In genomic region chr18:70028734-70029133, GRCh38 we compare ENCODE assay signal across 14 cellular contexts.
DNase-seq lines count a peak whose midpoint lies in the region; ATAC-seq and TF ChIP-seq lines count a peak whose summit lies in the region.
"Had no signal": no experiment of that assay in that cellular context is flagged by ENCODE, and none has a peak within 500 bp of the region (broad histone marks: within the 10 kb centered on the region; RNA-seq: fewer than 3 reads in every experiment).

No MANE protein-coding gene starts in this region.

- TF ChIP-seq CTCF in MCF 10A (IDR thresholded peaks at IDR 0.05; ENCODE audit: unreplicated experiment): no peak

- BruUV-seq in MCF 10A (replicated peaks; lab: Mats Ljungman, UMichigan): no TSS peak

- CTCF ChIA-PET in activated CD4-positive, alpha-beta T cell treated with anti-CD3 and anti-CD28 coated beads, Interleukin-2, amount 10 ng/mL, durations not matched to agents 7 days and 5 days (lab: Charles Lee): no interaction called here
- CTCF ChIA-PET in MCF 10A (lab: Yijun Ruan, JAX): interaction anchor here (1.0 kb wide), 1 partner anchor 16 kb away, joined by 3 read pairs; no protein-coding TSS in a partner anchor

- peaks cover 28 to 76% (median 44%) of the 10 kb centered on the region in 3 donors for H3K36me3 Mint-ChIP-seq in naive thymus-derived CD8-positive, alpha-beta T cell
- peaks cover 46% of the 10 kb centered on the region for H3K36me3 Mint-ChIP-seq in activated CD4-positive, alpha-beta T cell treated with anti-CD3 and anti-CD28 coated beads, Interleukin-2, amount 10 ng/mL, durations not matched to agents 7 days and 5 days (ENCODE audit: low read depth)
- peaks cover 44% of the 10 kb centered on the region for H3K36me3 Mint-ChIP-seq in MCF 10A (ENCODE audit: insufficient read depth, unreplicated experiment)

- no peaks in the 10 kb centered on the region for H3K27me3 Mint-ChIP-seq in naive thymus-derived CD8-positive, alpha-beta T cell
- no peaks in the 10 kb centered on the region for H3K27me3 Mint-ChIP-seq in activated CD4-positive, alpha-beta T cell treated with anti-CD3 and anti-CD28 coated beads, Interleukin-2, amount 10 ng/mL, durations not matched to agents 7 days and 5 days
- H3K27me3 Mint-ChIP-seq in MCF 10A (ENCODE audit: insufficient read depth, unreplicated experiment): no peaks in the 10 kb centered on the region
- H3K27me3 Mint-ChIP-seq: activated CD8-positive, alpha-beta T cell treated with anti-CD3 and anti-CD28 coated beads for 36 hours; activated naive CD4-positive, alpha-beta T cell treated with anti-CD3 and anti-CD28 coated beads, Interleukin-2, amount 10 ng/mL, durations not matched to agents 7 days and 5 days; B cell had no signal

- ATAC-seq in GM18861 (IDR thresholded peaks at IDR 0.05; ENCODE audit: unreplicated experiment) (peak; percentile 64), GM21423 (IDR thresholded peaks at IDR 0.05; ENCODE audit: unreplicated experiment) (peak; percentile 85), HG02970 (IDR thresholded peaks at IDR 0.05; ENCODE audit: low FRiP score, unreplicated experiment) (peak; percentile 59), HG03520 (IDR thresholded peaks at IDR 0.05; ENCODE audit: unreplicated experiment) (peak; percentile 77)
- ATAC-seq in naive thymus-derived CD8-positive, alpha-beta T cell: no peak
- ATAC-seq: activated CD8-positive, alpha-beta T cell treated with anti-CD3 and anti-CD28 coated beads for 36 hours had no signal

- H3K4me3 Mint-ChIP-seq in naive thymus-derived CD8-positive, alpha-beta T cell: no peak overlapping the region
- no peak overlapping the region for H3K4me3 Mint-ChIP-seq in activated CD4-positive, alpha-beta T cell treated with anti-CD3 and anti-CD28 coated beads, Interleukin-2, amount 10 ng/mL, durations not matched to agents 7 days and 5 days
- H3K4me3 Mint-ChIP-seq in MCF 10A (ENCODE audit: unreplicated experiment): no peak overlapping the region
- H3K4me3 Mint-ChIP-seq: activated CD8-positive, alpha-beta T cell treated with anti-CD3 and anti-CD28 coated beads for 36 hours; activated naive CD4-positive, alpha-beta T cell treated with anti-CD3 and anti-CD28 coated beads, Interleukin-2, amount 10 ng/mL, durations not matched to agents 7 days and 5 days; B cell; T-helper 2 cell treated with Interferon-gamma antibody and Interleukin-4, amounts not matched to agents 5 μg/mL and 100 μg/mL, for 36 hours had no signal

- no peak for DNase-seq in naive thymus-derived CD8-positive, alpha-beta T cell
- DNase-seq in NCI-H446 (lab: John Stamatoyannopoulos, UW): no peak
- DNase-seq in activated CD4-positive, alpha-beta T cell treated with anti-CD3 and anti-CD28 coated beads, Interleukin-2, amount 10 ng/mL, durations not matched to agents 7 days and 5 days: no peak
- no peak for DNase-seq in MCF 10A (ENCODE audit: unreplicated experiment)
- DNase-seq: activated CD8-positive, alpha-beta T cell treated with anti-CD3 and anti-CD28 coated beads for 36 hours; activated naive CD4-positive, alpha-beta T cell treated with anti-CD3 and anti-CD28 coated beads, Interleukin-2, amount 10 ng/mL, durations not matched to agents 7 days and 5 days; kidney glomerular epithelial cell; NCI-H446 treated with DMSO at 0.1 percent for 48 hours had no signal

- H3K9me3 Mint-ChIP-seq in naive thymus-derived CD8-positive, alpha-beta T cell: no peaks in the 10 kb centered on the region
- no peaks in the 10 kb centered on the region for H3K9me3 Mint-ChIP-seq in activated CD4-positive, alpha-beta T cell treated with anti-CD3 and anti-CD28 coated beads, Interleukin-2, amount 10 ng/mL, durations not matched to agents 7 days and 5 days
- peaks cover 9% of the 10 kb centered on the region for H3K9me3 Mint-ChIP-seq in MCF 10A (ENCODE audit: unreplicated experiment)
- H3K9me3 Mint-ChIP-seq: activated CD8-positive, alpha-beta T cell treated with anti-CD3 and anti-CD28 coated beads for 36 hours; activated naive CD4-positive, alpha-beta T cell treated with anti-CD3 and anti-CD28 coated beads, Interleukin-2, amount 10 ng/mL, durations not matched to agents 7 days and 5 days; T-helper 2 cell treated with Interferon-gamma antibody and Interleukin-4, amounts not matched to agents 5 μg/mL and 100 μg/mL, for 36 hours had no signal

- no peak overlapping the region for H3K27ac Mint-ChIP-seq in naive thymus-derived CD8-positive, alpha-beta T cell
- no peak overlapping the region for H3K27ac Mint-ChIP-seq in activated CD4-positive, alpha-beta T cell treated with anti-CD3 and anti-CD28 coated beads, Interleukin-2, amount 10 ng/mL, durations not matched to agents 7 days and 5 days
- H3K27ac Mint-ChIP-seq in MCF 10A (ENCODE audit: low read depth, unreplicated experiment): no peak overlapping the region
- H3K27ac Mint-ChIP-seq: activated CD8-positive, alpha-beta T cell treated with anti-CD3 and anti-CD28 coated beads for 36 hours; activated naive CD4-positive, alpha-beta T cell treated with anti-CD3 and anti-CD28 coated beads, Interleukin-2, amount 10 ng/mL, durations not matched to agents 7 days and 5 days; B cell; T-helper 2 cell treated with Interferon-gamma antibody and Interleukin-4, amounts not matched to agents 5 μg/mL and 100 μg/mL, for 36 hours had no signal

- H3K4me1 Mint-ChIP-seq in naive thymus-derived CD8-positive, alpha-beta T cell: peaks cover 0 to 6% (median 2%) of the 10 kb centered on the region in 4 donors
- peaks cover 2% of the 10 kb centered on the region for H3K4me1 Mint-ChIP-seq in activated CD4-positive, alpha-beta T cell treated with anti-CD3 and anti-CD28 coated beads, Interleukin-2, amount 10 ng/mL, durations not matched to agents 7 days and 5 days
- H3K4me1 Mint-ChIP-seq in MCF 10A (ENCODE audit: insufficient read depth, unreplicated experiment): peaks cover 11% of the 10 kb centered on the region
- H3K4me1 Mint-ChIP-seq: activated naive CD4-positive, alpha-beta T cell treated with anti-CD3 and anti-CD28 coated beads, Interleukin-2, amount 10 ng/mL, durations not matched to agents 7 days and 5 days had no signal

- intact Hi-C loops in MCF 10A (cut with micrococcal nuclease): no loop called here

- POLR2A ChIA-PET in naive thymus-derived CD8-positive, alpha-beta T cell (lab: Charles Lee): no interaction called here
- POLR2A ChIA-PET in activated CD4-positive, alpha-beta T cell treated with anti-CD3 and anti-CD28 coated beads, Interleukin-2, amount 10 ng/mL, durations not matched to agents 7 days and 5 days (lab: Charles Lee): no interaction called here
- POLR2A ChIA-PET in MCF 10A (lab: Yijun Ruan, JAX): interaction anchor here (1.0 to 1.3 kb wide), 2 partner anchors 10 to 19 kb away, joined by 3 to 6 read pairs; no protein-coding TSS in a partner anchor

Comparison
In these comparisons a context has a peak if more than half of its experiments do, and no peak if none do; other contexts are left out.
1. ATAC-seq: peak in GM18861 (single experiment), GM21423 (single experiment), HG02970 (single experiment) and HG03520 (single experiment); none in naive thymus-derived CD8-positive, alpha-beta T cell (0 of 2).